Comparison of ENCODE assay signal across 8 cellular contexts in genomic region chr17:48830840-48831548, GRCh38. TPM values are rescaled to one million over a fixed set of nuclear protein-coding genes. Genes with fewer than 3 reads are reported as not detected.
A peak's percentile ranks its signal among the peaks of the same experiment; 100 is the strongest.
DNase-seq lines count a peak whose midpoint lies in the region; ATAC-seq and TF ChIP-seq lines count a peak whose summit lies in the region.

Gene CALCOCO2, plus strand, starts transcription at chr17:48831035. Its CDS starts 10,673 bp downstream, at chr17:48841708.

- intact Hi-C loops in mucosa of descending colon (cut with DNase I, micrococcal nuclease), result no loop called here

- no peaks in the 10 kb centered on the region for H3K36me3 ChIP-seq in mucosa of descending colon (ENCODE audit: low read depth)

- peak; percentile 73 for ATAC-seq in GM21528 (IDR thresholded peaks at IDR 0.05; ENCODE audit: low FRiP score, unreplicated experiment)
- peak; percentile 99 for ATAC-seq in mucosa of descending colon

- H3K4me1 ChIP-seq in mucosa of descending colon (ENCODE audit: low read depth), result peaks cover 25% of the 10 kb centered on the region

- TF ChIP-seq RAD21 in Ishikawa (IDR thresholded peaks at IDR 0.05; ENCODE audit: low read depth), result no peak

- TF ChIP-seq CTCF in mucosa of descending colon (IDR thresholded peaks at IDR 0.05), result no peak

- DNase-seq in DMS114 treated with DMSO at 0.1 percent for 48 hours (lab: John Stamatoyannopoulos, UW; ENCODE audit: unreplicated experiment), result peak; percentile 79
- peak; percentile 59 for DNase-seq in OCI-M2 (lab: John Stamatoyannopoulos, UW; ENCODE audit: unreplicated experiment)
- peak; percentile 80 for DNase-seq in activated T-cell treated with anti-CD3 and anti-CD28 coated beads for 24 hours (ENCODE audit: low read depth)
- peak; percentile 89 for DNase-seq in epidermal melanocyte (ENCODE audit: insufficient read length, low spot score)
- peak; percentile 96 to 98 (median 96) for DNase-seq in mucosa of descending colon
- peak; percentile 82 for DNase-seq in stimulated activated CD8-positive, alpha-beta memory T cell treated with anti-CD3 and anti-CD28 coated beads, Interleukin-4, amount 100 ng/mL, for 24 hours (ENCODE audit: low read depth)

- H3K4me3 ChIP-seq in mucosa of descending colon, result peak within 1 kb of the TSS; percentile 43

- TF ChIP-seq EP300 in Ishikawa (IDR thresholded peaks at IDR 0.05; ENCODE audit: borderline replicate concordance), result no peak

- H3K9me3 ChIP-seq in mucosa of descending colon, result no peaks in the 10 kb centered on the region

TF ChIP-seq in Ishikawa, 13 proteins besides CTCF, POLR2A, EP300 and RAD21:
- no peak for TF ChIP-seq TEAD4 (IDR thresholded peaks at IDR 0.05)
- TF ChIP-seq YY1 (IDR thresholded peaks at IDR 0.05; ENCODE audit: low read depth), result no peak
- TF ChIP-seq FOXM1 (IDR thresholded peaks at IDR 0.05; ENCODE audit: borderline replicate concordance, low read depth), result no peak
- TF ChIP-seq EGR1 (IDR thresholded peaks at IDR 0.05), result peak; percentile 12; the same call in 1 of the 2 replicates
- peak; percentile 63; the same call in 1 of the 2 replicates for TF ChIP-seq CEBPB (IDR thresholded peaks at IDR 0.05)
- TF ChIP-seq TAF1 (IDR thresholded peaks at IDR 0.05; ENCODE audit: low read depth), result peak; percentile 46; the same call in 1 of the 2 replicates
- no peak for TF ChIP-seq ZBTB7A (IDR thresholded peaks at IDR 0.05; ENCODE audit: low read depth)
- no peak; the same call in 1 of the 2 replicates for TF ChIP-seq MAX (IDR thresholded peaks at IDR 0.05)
- no peak for TF ChIP-seq TCF12 (IDR thresholded peaks at IDR 0.05; ENCODE audit: low read depth)
- TF ChIP-seq NFIC (IDR thresholded peaks at IDR 0.05), result no peak
- TF ChIP-seq CREB1 (IDR thresholded peaks at IDR 0.05; ENCODE audit: low read depth), result peak; percentile 74
- 0 out of 2 replicates have a peak, but pooled peaks have one; percentile 17 for TF ChIP-seq USF1 (IDR thresholded peaks at IDR 0.05)
- TF ChIP-seq, protein P1, sequence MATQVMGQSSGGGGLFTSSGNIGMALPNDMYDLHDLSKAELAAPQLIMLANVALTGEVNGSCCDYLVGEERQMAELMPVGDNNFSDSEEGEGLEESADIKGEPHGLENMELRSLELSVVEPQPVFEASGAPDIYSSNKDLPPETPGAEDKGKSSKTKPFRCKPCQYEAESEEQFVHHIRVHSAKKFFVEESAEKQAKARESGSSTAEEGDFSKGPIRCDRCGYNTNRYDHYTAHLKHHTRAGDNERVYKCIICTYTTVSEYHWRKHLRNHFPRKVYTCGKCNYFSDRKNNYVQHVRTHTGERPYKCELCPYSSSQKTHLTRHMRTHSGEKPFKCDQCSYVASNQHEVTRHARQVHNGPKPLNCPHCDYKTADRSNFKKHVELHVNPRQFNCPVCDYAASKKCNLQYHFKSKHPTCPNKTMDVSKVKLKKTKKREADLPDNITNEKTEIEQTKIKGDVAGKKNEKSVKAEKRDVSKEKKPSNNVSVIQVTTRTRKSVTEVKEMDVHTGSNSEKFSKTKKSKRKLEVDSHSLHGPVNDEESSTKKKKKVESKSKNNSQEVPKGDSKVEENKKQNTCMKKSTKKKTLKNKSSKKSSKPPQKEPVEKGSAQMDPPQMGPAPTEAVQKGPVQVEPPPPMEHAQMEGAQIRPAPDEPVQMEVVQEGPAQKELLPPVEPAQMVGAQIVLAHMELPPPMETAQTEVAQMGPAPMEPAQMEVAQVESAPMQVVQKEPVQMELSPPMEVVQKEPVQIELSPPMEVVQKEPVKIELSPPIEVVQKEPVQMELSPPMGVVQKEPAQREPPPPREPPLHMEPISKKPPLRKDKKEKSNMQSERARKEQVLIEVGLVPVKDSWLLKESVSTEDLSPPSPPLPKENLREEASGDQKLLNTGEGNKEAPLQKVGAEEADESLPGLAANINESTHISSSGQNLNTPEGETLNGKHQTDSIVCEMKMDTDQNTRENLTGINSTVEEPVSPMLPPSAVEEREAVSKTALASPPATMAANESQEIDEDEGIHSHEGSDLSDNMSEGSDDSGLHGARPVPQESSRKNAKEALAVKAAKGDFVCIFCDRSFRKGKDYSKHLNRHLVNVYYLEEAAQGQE (IDR thresholded peaks at IDR 0.05; ENCODE audit: low read depth), result peak; percentile 66

RNA-seq across cellular contexts. Expression of gene CALCOCO2, which starts in this region (rescaled TPM):
- total RNA-seq in mucosa of descending colon, result 100 to 1,000 TPM; 181 to 296 (median 224) TPM

Comparison
In these comparisons a context has a peak if more than half of its experiments do, and no peak if none do; other contexts are left out.
1. Peak in every context shown above with its lines: DNase-seq, ATAC-seq and H3K4me3 ChIP-seq.